ENCODE assay signal across 12 cellular contexts in genomic region chr16:66548068-66548467, GRCh38. TPM values are rescaled to one million over a fixed set of nuclear protein-coding genes. Genes with fewer than 3 reads are reported as not detected.
DNase-seq lines count a peak whose midpoint lies in the region; ATAC-seq and TF ChIP-seq lines count a peak whose summit lies in the region.
"Had no signal": no experiment of that assay in that cellular context is flagged by ENCODE, and none has a peak within 500 bp of the region (broad histone marks: within the 10 kb centered on the region; RNA-seq: fewer than 3 reads in every experiment).

No MANE protein-coding gene starts in this region.

- H4K5ac ChIP-seq in IMR-90 (ENCODE audit: low read depth, low read length), result no peak overlapping the region

- DNase-seq in IMR-90, result no peak
- no peak for DNase-seq in central memory CD8-positive, alpha-beta T cell (ENCODE audit: low spot score in 2 of 2)
- no peak for DNase-seq in neural progenitor cell (ENCODE audit: low spot score)
- no peak for DNase-seq in iPS-NIHi11 (ENCODE audit: low spot score)
- no peak for DNase-seq in pons (ENCODE audit: low spot score)
- DNase-seq: COR-L47, kidney, MM.1S had no signal

- H4K8ac ChIP-seq in IMR-90 (ENCODE audit: low read depth in 2 of 2, low read length in 2 of 2), result no peak overlapping the region

- no peaks in the 10 kb centered on the region for H3K9me3 ChIP-seq in IMR-90 (ENCODE audit: control insufficient read depth, insufficient read depth, low read length)
- no peaks in the 10 kb centered on the region for H3K9me3 ChIP-seq in neural progenitor cell (ENCODE audit: low read depth)

- peaks cover 25 to 32% of the 10 kb centered on the region in 2 experiments for H3K79me1 ChIP-seq in IMR-90 (ENCODE audit: low read depth in 1 of 2, low read length in 2 of 2)

- H3K4me1 ChIP-seq in IMR-90 (ENCODE audit: control insufficient read depth, insufficient read depth, low read length) (peaks cover 5% of the 10 kb centered on the region), neural progenitor cell (peaks cover 15% of the 10 kb centered on the region)

- H2AK5ac ChIP-seq in IMR-90 (ENCODE audit: low read depth, low read length), result no peak overlapping the region

- H2AFZ ChIP-seq in IMR-90 (replicated peaks; ENCODE audit: low read length, poor library complexity) (no peak overlapping the region), neural progenitor cell (replicated peaks) (no peak overlapping the region)

- H3K27me3 ChIP-seq in IMR-90 (ENCODE audit: control insufficient read depth, insufficient read depth, low read length) (no peaks in the 10 kb centered on the region), neural progenitor cell (peaks cover 6% of the 10 kb centered on the region)

- peaks cover 25% of the 10 kb centered on the region for H3K36me3 Mint-ChIP-seq in central memory CD8-positive, alpha-beta T cell (ENCODE audit: insufficient read depth)
- H3K36me3 Mint-ChIP-seq in neural progenitor cell, result peaks cover 20% of the 10 kb centered on the region

- H3K9ac ChIP-seq in IMR-90 (ENCODE audit: low read depth, low read length), result no peak overlapping the region
- H3K9ac ChIP-seq in neural progenitor cell, result no peak overlapping the region

- 100% methylated on average over 2 of the region's 4 CpGs; no CpG with 5 or more reads in 1 of the 2 experiments for WGBS in IMR-90 (ENCODE audit: extremely low coverage in 2 of 2, insufficient read length in 1 of 2), 2 experiments

- ATAC-seq in IMR-90 (ENCODE audit: low read depth), result no peak
- ATAC-seq in central memory CD8-positive, alpha-beta T cell (replicated peaks; ENCODE audit: extremely low read depth, poor library complexity, severe bottlenecking), result no peak
- ATAC-seq in GM18868 (IDR thresholded peaks at IDR 0.05; ENCODE audit: unreplicated experiment), result no peak
- ATAC-seq in HG02870 (IDR thresholded peaks at IDR 0.05; ENCODE audit: unreplicated experiment), result no peak
- ATAC-seq: activated naive CD4-positive, alpha-beta T cell treated with anti-CD3 and anti-CD28 coated beads, Interleukin-2, amount 50 U/mL, for 72 hours had no signal

- TF ChIP-seq CTCF in 22Rv1 (IDR thresholded peaks at IDR 0.05) (no peak), IMR-90 (conservative IDR thresholded peaks at IDR 0.05; ENCODE audit: low read depth, low read length) (no peak), neural progenitor cell (IDR thresholded peaks at IDR 0.05) (no peak)

- intact Hi-C loops in IMR-90 (cut with micrococcal nuclease), result no loop called here

- no peak for TF ChIP-seq RAD21 in IMR-90 (IDR thresholded peaks at IDR 0.05; ENCODE audit: low read length)

- no peak overlapping the region for H3K4me3 ChIP-seq in IMR-90 (ENCODE audit: insufficient read depth, low read depth, low read length)
- H3K4me3 ChIP-seq in neural progenitor cell, result no peak overlapping the region

- H2BK5ac ChIP-seq in IMR-90 (ENCODE audit: low read depth, low read length, poor library complexity, severe bottlenecking), result no peak overlapping the region

- H3F3A ChIP-seq in neural progenitor cell (ENCODE audit: low read depth), result peaks cover 29% of the 10 kb centered on the region

- H2BK15ac ChIP-seq in IMR-90 (ENCODE audit: low read depth, low read length), result no peak overlapping the region

- peak overlapping the region; percentile 74 for H3K27ac Mint-ChIP-seq in central memory CD8-positive, alpha-beta T cell (ENCODE audit: low read depth)
- peak overlapping the region; percentile 51 for H3K27ac Mint-ChIP-seq in neural progenitor cell

- H3K4me1 Mint-ChIP-seq in central memory CD8-positive, alpha-beta T cell, result peaks cover 47% of the 10 kb centered on the region
- H3K4me1 Mint-ChIP-seq in neural progenitor cell, result peaks cover 36% of the 10 kb centered on the region

- TF ChIP-seq POLR2A in IMR-90 (IDR thresholded peaks at IDR 0.05; ENCODE audit: low read depth, low read length), result no peak

- no peaks in the 10 kb centered on the region for H3K9me3 Mint-ChIP-seq in central memory CD8-positive, alpha-beta T cell
- H3K9me3 Mint-ChIP-seq in neural progenitor cell, result peaks cover 2% of the 10 kb centered on the region
- H3K9me3 Mint-ChIP-seq: activated naive CD4-positive, alpha-beta T cell treated with anti-CD3 and anti-CD28 coated beads, Interleukin-2, amount 50 U/mL, for 72 hours had no signal

- no peak overlapping the region for H3K56ac ChIP-seq in IMR-90 (ENCODE audit: extremely low read depth, insufficient read depth, low read length)

- H3K27ac ChIP-seq in 22Rv1 (peak overlapping the region; percentile 91), IMR-90 (ENCODE audit: insufficient read depth, low read length) (no peak overlapping the region), neural progenitor cell (no peak overlapping the region)

- in situ Hi-C loops in IMR-90 (cut with MboI; ENCODE audit: low sequenced_read_pairs), result no loop called here

- no peaks in the 10 kb centered on the region for H4K20me1 ChIP-seq in IMR-90 (ENCODE audit: insufficient read depth, low read length)
- no peaks in the 10 kb centered on the region for H4K20me1 ChIP-seq in neural progenitor cell (ENCODE audit: low read depth)

- H3K27me3 Mint-ChIP-seq in central memory CD8-positive, alpha-beta T cell, result no peaks in the 10 kb centered on the region
- H3K27me3 Mint-ChIP-seq in neural progenitor cell (ENCODE audit: insufficient read depth, low read depth), result peaks cover 9% of the 10 kb centered on the region

- no peak overlapping the region for H2BK120ac ChIP-seq in IMR-90 (ENCODE audit: low read depth, low read length)

- H3K36me3 ChIP-seq in IMR-90 (ENCODE audit: control insufficient read depth, insufficient read depth, low read length) (peaks cover 4% of the 10 kb centered on the region; the same call in 1 of the 2 replicates), neural progenitor cell (no peaks in the 10 kb centered on the region)

- BruUV-seq in IMR-90 (replicated peaks; lab: Mats Ljungman, UMichigan), result no TSS peak

- POLR2A ChIA-PET in IMR-90 (lab: Charles Lee; ENCODE audit: unreplicated experiment), result no interaction called here

- H3K4me2 ChIP-seq in IMR-90 (ENCODE audit: low read depth, low read length) (no peak overlapping the region), neural progenitor cell (no peak overlapping the region)

- peak overlapping the region; percentile 6 for H2AK9ac ChIP-seq in IMR-90 (replicated peaks; ENCODE audit: low read depth, low read length, poor library complexity)

- peaks cover 12% of the 10 kb centered on the region; the same call in 1 of the 2 replicates for H3K9me1 ChIP-seq in IMR-90 (ENCODE audit: insufficient read depth, low read length)

- H3K4me3 Mint-ChIP-seq in central memory CD8-positive, alpha-beta T cell, result peak overlapping the region; percentile 14
- peak overlapping the region; percentile 82 for H3K4me3 Mint-ChIP-seq in neural progenitor cell

- H3K4ac ChIP-seq in IMR-90 (ENCODE audit: low read depth, low read length), result no peak overlapping the region

- dilution Hi-C loops in IMR-90 (cut with HindIII; ENCODE audit: low sequenced_read_pairs, unreplicated experiment), result no loop called here

- peak overlapping the region; percentile 23; the same call in 1 of the 2 replicates for H3K23ac ChIP-seq in IMR-90 (ENCODE audit: low read depth, low read length)

- peaks cover 3% of the 10 kb centered on the region for H3K79me2 ChIP-seq in neural progenitor cell (ENCODE audit: low read depth)

- CTCF ChIA-PET in IMR-90 (lab: Yijun Ruan, JAX), result no interaction called here

- H2BK20ac ChIP-seq in IMR-90 (ENCODE audit: low read depth, low read length), result no peak overlapping the region

- no peak overlapping the region for H3K18ac ChIP-seq in IMR-90 (ENCODE audit: low read depth, low read length)

- H4K91ac ChIP-seq in IMR-90 (ENCODE audit: insufficient read depth, low read depth, low read length), result no peak overlapping the region

- H3K14ac ChIP-seq in IMR-90 (replicated peaks; ENCODE audit: low read depth, low read length), result no peak overlapping the region

TF ChIP-seq in IMR-90, 13 proteins besides CTCF, POLR2A, EP300 and RAD21 (continues in another document):
- TF ChIP-seq CHD1 (IDR thresholded peaks at IDR 0.05; ENCODE audit: low read depth, low read length) (no peak), NFE2L2 (IDR thresholded peaks at IDR 0.05; ENCODE audit: low read depth, low read length) (no peak), MAZ (IDR thresholded peaks at IDR 0.05; ENCODE audit: borderline replicate concordance, low read depth, low read length) (no peak)

RNA-seq across cellular contexts. Expression of gene TK2, which starts 1.9 kb away (rescaled TPM):
- total RNA-seq in IMR-90 (2012; rRNA removed) (16.5 and 20.0 TPM in 2 replicates), neural progenitor cell (ENCODE audit: low replicate concordance) (7.1 and 7.3 TPM in 2 replicates)
- polyA plus RNA-seq in IMR-90 (2012; rRNA removed), result 12.6 and 14.7 TPM in 2 replicates
- 8.9 and 10.2 TPM in 2 replicates for polyA plus RNA-seq in IMR-90 (2012; cell fraction: cytosol; rRNA removed)
- polyA plus RNA-seq in IMR-90 (2012; cell fraction: nucleus; rRNA removed; ENCODE audit: low replicate concordance), result 19.2 and 37.2 TPM in 2 replicates

RNA-seq across cellular contexts. Expression of gene CKLF, which starts 4.3 kb away (rescaled TPM):
- total RNA-seq in IMR-90 (2012; rRNA removed) (60.8 and 66.7 TPM in 2 replicates), neural progenitor cell (ENCODE audit: low replicate concordance) (33.3 and 38.6 TPM in 2 replicates)
- polyA plus RNA-seq in IMR-90 (2012; rRNA removed), result 92.2 and 102 TPM in 2 replicates
- 87.1 and 119 TPM in 2 replicates for polyA plus RNA-seq in IMR-90 (2012; cell fraction: cytosol; rRNA removed)
- 15.6 and 33.4 TPM in 2 replicates for polyA plus RNA-seq in IMR-90 (2012; cell fraction: nucleus; rRNA removed; ENCODE audit: low replicate concordance)

RNA-seq across cellular contexts. Expression of gene CMTM1, which starts 18.2 kb away (rescaled TPM):
- 0.54 and 1.7 TPM in 2 replicates for total RNA-seq in IMR-90 (2012; rRNA removed)
- 1.8 and 2.1 TPM in 2 replicates for polyA plus RNA-seq in IMR-90 (2012; rRNA removed)
- polyA plus RNA-seq in IMR-90 (2012; cell fraction: cytosol; rRNA removed), result 0.40 and 1.2 TPM in 2 replicates
- polyA plus RNA-seq in IMR-90 (2012; cell fraction: nucleus; rRNA removed; ENCODE audit: low replicate concordance), result 0.95 and 0.96 TPM in 2 replicates
- total RNA-seq in neural progenitor cell (ENCODE audit: low replicate concordance), result 2.9 TPM in 1 of 2 replicates, not detected in the other

RNA-seq across cellular contexts. Expression of gene CMTM2, which starts 31.2 kb away (rescaled TPM):
- total RNA-seq in IMR-90 (2012; rRNA removed), result not detected in 2 replicates
- not detected in 2 replicates for polyA plus RNA-seq in IMR-90 (2012; rRNA removed)
- not detected in 2 replicates for polyA plus RNA-seq in IMR-90 (2012; cell fraction: cytosol; rRNA removed)
- polyA plus RNA-seq in IMR-90 (2012; cell fraction: nucleus; rRNA removed; ENCODE audit: low replicate concordance), result 0.10 and 0.12 TPM in 2 replicates
- total RNA-seq in neural progenitor cell (ENCODE audit: low replicate concordance), result not detected in 2 replicates

RNA-seq across cellular contexts. Expression of gene CMTM3, which starts 56.4 kb away (rescaled TPM):
- total RNA-seq in IMR-90 (2012; rRNA removed), result 4.5 and 4.7 TPM in 2 replicates
- polyA plus RNA-seq in IMR-90 (2012; rRNA removed), result 34.6 and 35.5 TPM in 2 replicates
- 14.5 and 50.4 TPM in 2 replicates for polyA plus RNA-seq in IMR-90 (2012; cell fraction: cytosol; rRNA removed)
- 32.0 and 33.9 TPM in 2 replicates for polyA plus RNA-seq in IMR-90 (2012; cell fraction: nucleus; rRNA removed; ENCODE audit: low replicate concordance)
- total RNA-seq in neural progenitor cell (ENCODE audit: low replicate concordance), result 18.3 and 47.4 TPM in 2 replicates
